In the genomic region with DNA sequence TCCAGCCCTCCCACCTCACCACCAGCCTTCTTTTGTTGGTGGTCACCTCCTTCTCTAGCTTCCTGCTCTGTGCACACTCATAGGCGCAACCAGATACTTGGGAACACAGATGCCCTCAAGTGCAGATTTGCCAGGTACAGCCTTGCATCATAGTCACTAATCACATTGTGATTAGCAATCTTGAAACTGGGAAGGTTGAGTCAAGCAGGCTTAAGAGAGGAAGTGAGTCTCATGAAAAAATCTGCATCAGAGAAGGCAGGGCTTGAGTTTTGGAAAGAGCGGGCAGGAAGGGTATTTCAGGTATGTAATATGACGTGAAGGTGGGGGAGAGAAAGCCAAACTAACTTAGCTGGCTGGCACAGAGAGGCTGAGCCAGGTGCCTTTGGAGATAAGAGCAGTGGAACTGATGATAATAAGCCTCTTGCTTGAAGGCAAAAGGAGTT, we compare ENCODE assay signal across 9 cellular contexts. TPM values are rescaled to one million over a fixed set of nuclear protein-coding genes. Genes with fewer than 3 reads are reported as not detected.
DNase-seq lines count a peak whose midpoint lies in the region; ATAC-seq, FAIRE-seq and TF ChIP-seq lines count a peak whose summit lies in the region.
"Had no signal": no experiment of that assay in that cellular context is flagged by ENCODE, and none has a peak within 500 bp of the region (broad histone marks: within the 10 kb centered on the region; RNA-seq: fewer than 3 reads in every experiment).

No MANE protein-coding gene starts in this region.

- H3K4me2 ChIP-seq in mammary epithelial cell (ENCODE audit: insufficient read depth, low read depth, low read length) = peak overlapping the region; percentile 60

- ATAC-seq in GM18907 (IDR thresholded peaks at IDR 0.05; ENCODE audit: unreplicated experiment) (peak; percentile 50), HG02870 (IDR thresholded peaks at IDR 0.05; ENCODE audit: unreplicated experiment) (peak; percentile 53)
- ATAC-seq: Panc1 had no signal

- dilution Hi-C loops in mammary epithelial cell (cut with HindIII; ENCODE audit: low sequenced_read_pairs) = no loop called here

- DNase-seq in RWPE1 (ENCODE audit: low spot score) = peak; percentile 91
- peak; percentile 99 for DNase-seq in mammary epithelial cell
- DNase-seq in stimulated activated CD4-positive, alpha-beta T cell treated with anti-CD3 and anti-CD28 coated beads, TNF-alpha, amount 100 ng/mL, for 4 hours (ENCODE audit: low read depth in 3 of 3) = peak in 2 of 3 experiments; percentile 19 to 43
- DNase-seq in urothelium cell line (ENCODE audit: low spot score) = no peak
- no peak for DNase-seq in dedifferentiated amniotic fluid mesenchymal stem cell (ENCODE audit: extremely low spot score)
- no peak for DNase-seq in occipital lobe (lab: John Stamatoyannopoulos, UW)

- intact Hi-C loops in mammary epithelial cell (cut with micrococcal nuclease) = loop anchor here (1.0 to 5.0 kb wide), 3 partner anchors 10 to 42 kb away; a partner anchor contains a TSS

- H3K4me1 ChIP-seq in mammary epithelial cell (ENCODE audit: insufficient read depth, low read length) = peaks cover 34% of the 10 kb centered on the region

- no peaks in the 10 kb centered on the region for H3K9me3 ChIP-seq in mammary epithelial cell (replicated peaks; ENCODE audit: insufficient read depth, low read length)

- H3K36me3 ChIP-seq in mammary epithelial cell (ENCODE audit: insufficient read depth, low read length) = no peaks in the 10 kb centered on the region

- TF ChIP-seq CTCF in RWPE1 (conservative IDR thresholded peaks at IDR 0.05; ENCODE audit: low read depth) (no peak), mammary epithelial cell (conservative IDR thresholded peaks at IDR 0.05 in 1 of 2, IDR thresholded peaks at IDR 0.05 in 1 of 2; ENCODE audit: extremely low read depth in 1 of 2, insufficient read depth in 1 of 2, low read depth in 1 of 2, low read length in 2 of 2) (no peak)

- no peak for FAIRE-seq in urothelium cell line (lab: Jason Lieb, UNC)

- WGBS in mammary epithelial cell (ENCODE audit: low coverage, missing lambda C conversion rate) = 0% methylated on average over 3 of the region's 3 CpGs

- H3K27ac ChIP-seq in RWPE1 (peak overlapping the region; percentile 91), mammary epithelial cell (ENCODE audit: insufficient read depth, low read depth, low read length) (peak overlapping the region; percentile 92)

- CTCF ChIA-PET in RWPE1 (lab: Yijun Ruan, JAX) = interaction anchor here (0.5 to 1.3 kb wide), 2 partner anchors 23 to 31 kb away, joined by 3 to 4 read pairs; no protein-coding TSS in a partner anchor
- CTCF ChIA-PET in mammary epithelial cell (lab: Charles Lee; ENCODE audit: low non-redundant PET) = interaction anchor here (0.7 to 1.2 kb wide), 3 partner anchors 22 to 32 kb away, joined by 3 to 10 read pairs (median 8); a partner anchor contains a TSS

- H3K9ac ChIP-seq in mammary epithelial cell (ENCODE audit: insufficient read depth, low read length) = peak overlapping the region; percentile 68

- no TSS peak for BruUV-seq in mammary epithelial cell (replicated peaks; lab: Mats Ljungman, UMichigan)

- H3K27me3 ChIP-seq in mammary epithelial cell (ENCODE audit: insufficient read depth, low read length) = no peaks in the 10 kb centered on the region

- in situ Hi-C loops in mammary epithelial cell (cut with MboI; ENCODE audit: low sequenced_read_pairs in 2 of 2) = no loop called here

- H3K4me3 ChIP-seq in mammary epithelial cell (replicated peaks in 1 of 3; ENCODE audit: insufficient read depth in 1 of 3, low read depth in 2 of 3, low read length in 3 of 3) = no peak overlapping the region

- no peaks in the 10 kb centered on the region for H4K20me1 ChIP-seq in mammary epithelial cell (ENCODE audit: insufficient read depth, low read length)

- POLR2A ChIA-PET in RWPE1 (lab: Yijun Ruan, JAX; ENCODE audit: low non-redundant PET) = interaction anchor here (0.6 to 0.9 kb wide), 3 partner anchors 9 to 182 kb away, joined by 3 to 13 read pairs (median 4); no protein-coding TSS in a partner anchor

- H2AFZ ChIP-seq in mammary epithelial cell (ENCODE audit: low read depth, low read length) = peak overlapping the region; percentile 32

- peaks cover 29% of the 10 kb centered on the region for H3K79me2 ChIP-seq in mammary epithelial cell (ENCODE audit: insufficient read depth, low read length)

RNA-seq across cellular contexts. Expression of a gene that starts 2.7 kb away (rescaled TPM):
- total RNA-seq in mammary epithelial cell = 10 to 100 TPM; 51.3 to 74.5 TPM
- polyA plus RNA-seq in mammary epithelial cell = 80.7 TPM
- polyA minus RNA-seq in mammary epithelial cell = 141 TPM
- total RNA-seq in occipital lobe = 19.5 TPM

RNA-seq across cellular contexts. Expression of a gene that starts 11.1 kb away (rescaled TPM):
- 10 to 100 TPM in 1 of 2 donors, 1 to 10 TPM in 1; 7.5 to 21.9 TPM for total RNA-seq in mammary epithelial cell
- 8.7 TPM for polyA plus RNA-seq in mammary epithelial cell
- polyA minus RNA-seq in mammary epithelial cell = 9.0 TPM
- total RNA-seq in occipital lobe = 0.94 TPM

RNA-seq across cellular contexts. Expression of a gene that starts 25.5 kb away (rescaled TPM):
- 10 to 100 TPM; 19.2 to 84.8 TPM for total RNA-seq in mammary epithelial cell
- 85.0 TPM for polyA plus RNA-seq in mammary epithelial cell
- 36.0 TPM for polyA minus RNA-seq in mammary epithelial cell
- 4.1 TPM for total RNA-seq in occipital lobe

RNA-seq across cellular contexts. Expression of a gene that starts 25.5 kb away (rescaled TPM):
- total RNA-seq in mammary epithelial cell = 10 to 100 TPM; 26.7 to 42.8 TPM
- 13.4 TPM for polyA plus RNA-seq in mammary epithelial cell
- 62.6 TPM for polyA minus RNA-seq in mammary epithelial cell
- total RNA-seq in occipital lobe = 23.7 TPM

RNA-seq across cellular contexts. Expression of a gene that starts 31.7 kb away (rescaled TPM):
- total RNA-seq in mammary epithelial cell (100 to 1,000 TPM in 1 of 2 donors, 10 to 100 TPM in 1; 48.5 to 111 TPM), occipital lobe (45.1 TPM)
- 39.4 TPM for polyA plus RNA-seq in mammary epithelial cell
- 85.4 TPM for polyA minus RNA-seq in mammary epithelial cell

Comparison
In these comparisons a context has a peak if more than half of its experiments do, and no peak if none do; other contexts are left out.
1. DNase-seq: peak in RWPE1 (single experiment), mammary epithelial cell (single experiment) and stimulated activated CD4-positive, alpha-beta T cell treated with anti-CD3 and anti-CD28 coated beads, TNF-alpha, amount 100 ng/mL, for 4 hours (2 of 3); none in urothelium cell line (single experiment), dedifferentiated amniotic fluid mesenchymal stem cell (single experiment) and occipital lobe (single experiment).